In the genomic region with DNA sequence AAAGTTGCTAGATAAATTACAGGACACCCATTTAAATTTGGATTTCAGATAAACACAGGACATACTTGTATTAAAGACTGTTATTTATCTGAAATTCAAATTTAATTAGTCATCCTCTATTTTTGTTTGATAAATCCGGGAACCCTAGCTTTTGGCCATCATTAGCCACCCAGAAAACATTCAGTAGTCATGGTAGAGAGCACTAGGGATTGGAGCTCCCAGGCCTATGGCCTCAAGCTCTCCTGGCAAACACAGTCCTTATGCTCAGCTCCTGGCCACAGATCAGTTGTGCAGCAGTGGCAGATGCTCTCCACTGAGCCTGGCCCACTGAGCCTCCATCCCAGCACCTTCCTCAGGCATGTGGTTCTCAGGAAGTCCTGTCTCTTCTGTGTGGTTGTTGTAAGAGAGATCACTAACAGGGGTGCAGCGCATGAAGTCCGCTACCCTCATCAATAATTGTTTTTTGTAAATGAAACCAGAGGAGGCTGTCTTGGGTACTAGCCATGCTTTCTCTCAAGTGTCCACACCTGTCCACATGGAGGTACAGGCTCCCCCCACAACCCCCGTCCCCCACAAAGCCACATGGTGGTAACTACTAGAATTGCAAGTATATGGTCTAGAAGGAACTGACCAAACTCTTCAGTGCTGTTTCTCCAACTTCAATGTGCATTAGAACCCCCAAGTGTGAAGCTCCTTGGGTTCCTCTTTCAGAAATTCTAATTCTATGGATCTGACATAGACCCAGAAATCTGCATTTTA, we compare ENCODE assay signal across 12 cellular contexts. TPM values are rescaled to one million over a fixed set of nuclear protein-coding genes. Genes with fewer than 3 reads are reported as not detected.
DNase-seq lines count a peak whose midpoint lies in the region; TF ChIP-seq lines count a peak whose summit lies in the region.
"Had no signal": no experiment of that assay in that cellular context is flagged by ENCODE, and none has a peak within 500 bp of the region (broad histone marks: within the 10 kb centered on the region; RNA-seq: fewer than 3 reads in every experiment).

No MANE protein-coding gene starts in this region.

- peak overlapping the region; percentile 79 for H3K27ac ChIP-seq in suprapubic skin
- no peak overlapping the region for H3K27ac ChIP-seq in hepatocyte

- WGBS in suprapubic skin = 76% methylated on average over 4 of the region's 4 CpGs
- WGBS in hepatocyte (ENCODE audit: low lambda C conversion rate, missing lambda C conversion rate) = 90% methylated on average over 4 of the region's 4 CpGs

- H3K36me3 ChIP-seq in suprapubic skin (no peaks in the 10 kb centered on the region), hepatocyte (replicated peaks; ENCODE audit: insufficient read depth, low read depth) (no peaks in the 10 kb centered on the region)

- H3K9me3 ChIP-seq in suprapubic skin (no peaks in the 10 kb centered on the region), hepatocyte (ENCODE audit: low read depth) (no peaks in the 10 kb centered on the region)

- peak; percentile 17 for DNase-seq in astrocyte of the spinal cord (ENCODE audit: low read depth, low spot score)
- DNase-seq in hepatic stellate cell (ENCODE audit: low spot score) = peak; percentile 70
- DNase-seq in suprapubic skin (ENCODE audit: low spot score in 2 of 2) = no peak
- DNase-seq in GM19240 (ENCODE audit: insufficient read length, low spot score) = no peak
- DNase-seq in KG1 (lab: John Stamatoyannopoulos, UW) = no peak
- no peak for DNase-seq in HuH-7.5 (ENCODE audit: low spot score)
- no peak for DNase-seq in hepatocyte (ENCODE audit: low spot score)
- DNase-seq: activated CD4-positive, alpha-beta memory T cell treated with anti-CD3 and anti-CD28 coated beads, Interleukin-2, amount 10 ng/mL, durations not matched to agents 7 days and 5 days; CD8-positive, alpha-beta memory T cell; mesendoderm; NCI-H1694 had no signal

- TF ChIP-seq POLR2A in suprapubic skin (IDR thresholded peaks at IDR 0.05) = no peak

- TF ChIP-seq CTCF in GM12873 (IDR thresholded peaks at IDR 0.05; ENCODE audit: insufficient read depth, low read depth, low read length, missing control alignments) (peak; percentile 24), astrocyte of the spinal cord (IDR thresholded peaks at IDR 0.05; ENCODE audit: low read depth, low read length) (no peak), suprapubic skin (IDR thresholded peaks at IDR 0.05) (no peak), hepatocyte (IDR thresholded peaks at IDR 0.05; ENCODE audit: poor library complexity) (no peak)

- H3K4me2 ChIP-seq in hepatocyte = no peak overlapping the region

- H4K20me1 ChIP-seq in hepatocyte (ENCODE audit: insufficient read depth, poor library complexity, severe bottlenecking) = no peaks in the 10 kb centered on the region

- in situ Hi-C loops in astrocyte of the spinal cord (cut with HindIII; ENCODE audit: low sequenced_read_pairs) = no loop called here

- TF ChIP-seq EP300 in suprapubic skin (IDR thresholded peaks at IDR 0.05) = no peak

- H3K79me2 ChIP-seq in hepatocyte = no peaks in the 10 kb centered on the region

- no peak overlapping the region for H2AFZ ChIP-seq in hepatocyte

- H3K4me3 ChIP-seq in astrocyte of the spinal cord (ENCODE audit: low read depth, low read length) (no peak overlapping the region), suprapubic skin (no peak overlapping the region), hepatocyte (no peak overlapping the region)

- no peaks in the 10 kb centered on the region for H3K9me2 ChIP-seq in hepatocyte (replicated peaks; ENCODE audit: insufficient read depth)

- no peaks in the 10 kb centered on the region for H3K27me3 ChIP-seq in suprapubic skin
- no peaks in the 10 kb centered on the region for H3K27me3 ChIP-seq in hepatocyte

- H3K4me1 ChIP-seq in suprapubic skin (peaks cover 4% of the 10 kb centered on the region), hepatocyte (ENCODE audit: insufficient read depth) (no peaks in the 10 kb centered on the region)

RNA-seq across cellular contexts. Expression of a gene that starts 1.1 kb away (rescaled TPM):
- total RNA-seq in suprapubic skin (1 to 10 TPM; 2.9 to 4.6 (median 4.2) TPM), hepatocyte (5.7 and 7.1 TPM in 2 replicates)
- 3.1 and 3.2 TPM in 2 replicates for polyA plus RNA-seq in hepatocyte
- total RNA-seq: CD8-positive, alpha-beta memory T cell had no signal
- polyA plus RNA-seq: CD8-positive, alpha-beta memory T cell had no signal

RNA-seq across cellular contexts. Expression of a gene that starts 56.4 kb away (rescaled TPM):
- total RNA-seq in suprapubic skin (10 to 100 TPM; 28.6 to 34.1 (median 30.5) TPM), hepatocyte (28.0 and 29.1 TPM in 2 replicates)
- 23.6 and 24.4 TPM in 2 replicates for polyA plus RNA-seq in hepatocyte

Comparison
In these comparisons a context has a peak if more than half of its experiments do, and no peak if none do; other contexts are left out.
1. DNase-seq: peak in astrocyte of the spinal cord (single experiment) and hepatic stellate cell (single experiment); none in suprapubic skin (0 of 2), GM19240 (single experiment), KG1 (single experiment), HuH-7.5 (single experiment) and hepatocyte (single experiment).